Comparison of ENCODE assay signal across 23 cellular contexts in genomic region chr6:75719133-75719532, GRCh38.
"Had no signal": no experiment of that assay in that cellular context is flagged by ENCODE, and none has a peak within 500 bp of the region (broad histone marks: within the 10 kb centered on the region; RNA-seq: fewer than 3 reads in every experiment).

No MANE protein-coding gene starts in this region.

- H3K4me3 ChIP-seq: esophagus squamous epithelium, heart right ventricle, right lobe of liver, stomach, thyroid gland had no signal

- H3K9ac ChIP-seq: parathyroid adenoma had no signal

- H3K27me3 Mint-ChIP-seq: effector memory CD8-positive, alpha-beta T cell; progenitor cell of endocrine pancreas had no signal

- ATAC-seq: effector memory CD8-positive, alpha-beta T cell; heart right ventricle; natural killer cell; right lobe of liver had no signal

- DNase-seq: cortex of kidney; effector memory CD8-positive, alpha-beta T cell; erythroblast; esophagus squamous epithelium; foreskin melanocyte; glutamatergic neuron; heart right ventricle; hippocampal formation; islet precursor cell; kidney glomerular epithelial cell; mammary epithelial cell; natural killer cell; right lobe of liver; small intestine; stimulated activated CD4-positive, alpha-beta T cell treated with anti-CD3 and anti-CD28 coated beads, Interleukin-15, amount 100 ng/mL, for 24 hours; stimulated activated CD4-positive, alpha-beta T cell treated with anti-CD3 and anti-CD28 coated beads, Interleukin-2, amount 100 ng/mL, for 48 hours; stimulated activated CD8-positive, alpha-beta memory T cell treated with anti-CD3 and anti-CD28 coated beads, Interleukin-4, amount 100 ng/mL, for 48 hours; stimulated activated naive CD4-positive, alpha-beta T cell treated with Interleukin-2 at 50 U/mL for 16 hours; stomach; thyroid gland had no signal

- H3K4me3 Mint-ChIP-seq: effector memory CD8-positive, alpha-beta T cell; natural killer cell; neural crest cell had no signal

- H3K27ac ChIP-seq: esophagus squamous epithelium, heart right ventricle, parathyroid adenoma, right lobe of liver, stomach, thyroid gland had no signal

- H2AFZ ChIP-seq: parathyroid adenoma had no signal

- H3K4me1 ChIP-seq: esophagus squamous epithelium, heart right ventricle, parathyroid adenoma, right lobe of liver, stomach, thyroid gland had no signal

- H3K9me3 ChIP-seq: esophagus squamous epithelium, heart right ventricle, right lobe of liver, stomach, thyroid gland had no signal

- H3K4me1 Mint-ChIP-seq: natural killer cell, neural crest cell had no signal

- H3K27ac Mint-ChIP-seq: natural killer cell, progenitor cell of endocrine pancreas had no signal

- H3K9me3 Mint-ChIP-seq: effector memory CD8-positive, alpha-beta T cell; natural killer cell; neural crest cell had no signal

- H3K79me2 ChIP-seq: parathyroid adenoma had no signal

- H3K27me3 ChIP-seq: esophagus squamous epithelium, heart right ventricle, right lobe of liver, stomach, thyroid gland had no signal
